Comparison of ENCODE assay signal across 1 cellular context in genomic region chr14:21106506-21107359, GRCh38.
TF ChIP-seq lines count a peak whose summit lies in the region.

No MANE protein-coding gene starts in this region.

TF ChIP-seq in HepG2, 621 proteins besides CTCF, POLR2A, EP300 and RAD21 (continued from another document and continues in another):
- TF ChIP-seq SNAPC4 (CRISPR knock-in tag; IDR thresholded peaks at IDR 0.05) = no peak
- no peak for TF ChIP-seq FOXA1 (IDR thresholded peaks at IDR 0.05)
- 0 out of 2 replicates have a peak, but pooled peaks have one; percentile 4 for TF ChIP-seq FOXA1 (CRISPR knock-in tag; IDR thresholded peaks at IDR 0.05)
- no peak for TF ChIP-seq ZNF552 (CRISPR knock-in tag; IDR thresholded peaks at IDR 0.05; ENCODE audit: borderline replicate concordance)
- peak; percentile 37; the same call in 1 of the 2 replicates for TF ChIP-seq ZIK1 (CRISPR knock-in tag; IDR thresholded peaks at IDR 0.05; ENCODE audit: borderline replicate concordance, low read depth)
- no peak for TF ChIP-seq ZNF451 (CRISPR knock-in tag; IDR thresholded peaks at IDR 0.05)
- no peak for TF ChIP-seq ZNF792 (CRISPR knock-in tag; IDR thresholded peaks at IDR 0.05)
- TF ChIP-seq TOE1 (CRISPR knock-in tag; IDR thresholded peaks at IDR 0.05) = 0 out of 2 replicates have a peak, but pooled peaks have one; percentile 82
- TF ChIP-seq TAF1 (CRISPR knock-in tag; IDR thresholded peaks at IDR 0.05) = no peak; the same call in 1 of the 2 replicates
- TF ChIP-seq ZNF276 (CRISPR knock-in tag; IDR thresholded peaks at IDR 0.05; ENCODE audit: low read depth) = no peak
- peak; percentile 36 for TF ChIP-seq ZFP91 (CRISPR knock-in tag; IDR thresholded peaks at IDR 0.05; ENCODE audit: borderline replicate concordance)
- no peak for TF ChIP-seq ZNF17 (CRISPR knock-in tag; IDR thresholded peaks at IDR 0.05)
- peak; percentile 70; the same call in 1 of the 2 replicates for TF ChIP-seq HBP1 (CRISPR knock-in tag; IDR thresholded peaks at IDR 0.05; ENCODE audit: low read depth)
- TF ChIP-seq DBP (CRISPR knock-in tag; IDR thresholded peaks at IDR 0.05; ENCODE audit: not compliant biosample characterization) = no peak
- no peak for TF ChIP-seq ZMAT5 (CRISPR knock-in tag; IDR thresholded peaks at IDR 0.05; ENCODE audit: borderline replicate concordance, low read depth)
- TF ChIP-seq RFX1 (IDR thresholded peaks at IDR 0.05) = no peak
- TF ChIP-seq SRF (IDR thresholded peaks at IDR 0.05; ENCODE audit: low read depth, low read length) = no peak
- no peak for TF ChIP-seq ZBTB14 (CRISPR knock-in tag; IDR thresholded peaks at IDR 0.05)
- peak; percentile 55; the same call in 1 of the 2 replicates for TF ChIP-seq ZNF160 (CRISPR knock-in tag; IDR thresholded peaks at IDR 0.05)
- peak; percentile 80 for TF ChIP-seq ZNF331 (CRISPR knock-in tag; IDR thresholded peaks at IDR 0.05)
- TF ChIP-seq TAF15 (IDR thresholded peaks at IDR 0.05; ENCODE audit: low read depth, low read length, poor library complexity, severe bottlenecking) = no peak
- peak; percentile 23; the same call in 1 of the 2 replicates for TF ChIP-seq PAXIP1 (CRISPR knock-in tag; conservative IDR thresholded peaks at IDR 0.05)
- no peak for TF ChIP-seq REL (CRISPR knock-in tag; conservative IDR thresholded peaks at IDR 0.05)
- no peak for TF ChIP-seq PHB2 (IDR thresholded peaks at IDR 0.05; ENCODE audit: partially characterized antibody)
- peak; percentile 48; the same call in 1 of the 2 replicates for TF ChIP-seq ZNF598 (CRISPR knock-in tag; IDR thresholded peaks at IDR 0.05; ENCODE audit: borderline replicate concordance)
- TF ChIP-seq CREB1 (IDR thresholded peaks at IDR 0.05) = peak; percentile 86
- TF ChIP-seq CREB1 (CRISPR knock-in tag; IDR thresholded peaks at IDR 0.05) = peak; percentile 47; the same call in 1 of the 2 replicates
- no peak; the same call in 1 of the 2 replicates for TF ChIP-seq MYPOP (CRISPR knock-in tag; IDR thresholded peaks at IDR 0.05)
- no peak for TF ChIP-seq CCAR2 (optimal IDR thresholded peaks at IDR 0.05; ENCODE audit: low read depth, low read length)
- no peak for TF ChIP-seq ZNF282 (IDR thresholded peaks at IDR 0.05; ENCODE audit: partially characterized antibody)
- no peak for TF ChIP-seq ZNF253 (CRISPR knock-in tag; IDR thresholded peaks at IDR 0.05; ENCODE audit: borderline replicate concordance)
- peak; percentile 80; the same call in 1 of the 2 replicates for TF ChIP-seq NRL (CRISPR knock-in tag; IDR thresholded peaks at IDR 0.05; ENCODE audit: borderline replicate concordance)
- no peak for TF ChIP-seq THYN1 (CRISPR knock-in tag; IDR thresholded peaks at IDR 0.05; ENCODE audit: borderline replicate concordance, low read depth)
- no peak for TF ChIP-seq ZNF75D (CRISPR knock-in tag; IDR thresholded peaks at IDR 0.05; ENCODE audit: borderline replicate concordance)
- no peak for TF ChIP-seq ZNF333 (CRISPR knock-in tag; IDR thresholded peaks at IDR 0.05; ENCODE audit: borderline replicate concordance)
- peak; percentile 72 for TF ChIP-seq ZMYM4 (CRISPR knock-in tag; IDR thresholded peaks at IDR 0.05)
- TF ChIP-seq KAT2B (IDR thresholded peaks at IDR 0.05; ENCODE audit: borderline replicate concordance, low read depth, low read length) = no peak
- TF ChIP-seq RBM39 (IDR thresholded peaks at IDR 0.05; ENCODE audit: low read depth, low read length, poor library complexity, severe bottlenecking) = peak; percentile 54
- no peak for TF ChIP-seq SIN3B (IDR thresholded peaks at IDR 0.05; ENCODE audit: low read length)
- TF ChIP-seq PAF1 (CRISPR knock-in tag; IDR thresholded peaks at IDR 0.05) = no peak
- TF ChIP-seq SMARCC2 (IDR thresholded peaks at IDR 0.05) = no peak
- TF ChIP-seq GMEB2 (CRISPR knock-in tag; IDR thresholded peaks at IDR 0.05; ENCODE audit: low read depth) = 0 out of 2 replicates have a peak, but pooled peaks have one; percentile 15
